In genomic region chr9:126113176-126113575, GRCh38 we compare ENCODE assay signal across 16 cellular contexts.
"Had no signal": no experiment of that assay in that cellular context is flagged by ENCODE, and none has a peak within 500 bp of the region (broad histone marks: within the 10 kb centered on the region; RNA-seq: fewer than 3 reads in every experiment).

No MANE protein-coding gene starts in this region.

- H3K4me1 Mint-ChIP-seq: nephron progenitor cell; stimulated activated memory B cell treated with anti-CD40 and anti-IgM and Interleukin-4, amounts not matched to agents 10 μg/mL and 1 μg/mL and 100 μg/mL, for 72 hours; stimulated activated naive CD8-positive, alpha-beta T cell treated with anti-CD3 and anti-CD28 coated beads, Interleukin-15, amount 100 ng/mL, for 72 hours had no signal

- H3K27me3 ChIP-seq: right atrium auricular region had no signal

- ATAC-seq: effector memory CD8-positive, alpha-beta T cell; foreskin keratinocyte; naive thymus-derived CD4-positive, alpha-beta T cell; stimulated activated memory B cell treated with anti-CD40 and anti-IgM and Interleukin-4, amounts not matched to agents 10 μg/mL and 1 μg/mL and 100 μg/mL, for 72 hours; stimulated activated naive CD8-positive, alpha-beta T cell treated with anti-CD3 and anti-CD28 coated beads, Interleukin-15, amount 100 ng/mL, for 72 hours had no signal

- H3K27ac Mint-ChIP-seq: effector memory CD8-positive, alpha-beta T cell; naive thymus-derived CD4-positive, alpha-beta T cell; nephron progenitor cell; stimulated activated memory B cell treated with anti-CD40 and anti-IgM and Interleukin-4, amounts not matched to agents 10 μg/mL and 1 μg/mL and 100 μg/mL, for 72 hours had no signal

- H3K9me3 ChIP-seq: neutrophil, right atrium auricular region, thoracic aorta, transverse colon had no signal

- H3K4me3 Mint-ChIP-seq: effector memory CD8-positive, alpha-beta T cell; naive thymus-derived CD4-positive, alpha-beta T cell; nephron progenitor cell; stimulated activated memory B cell treated with anti-CD40 and anti-IgM and Interleukin-4, amounts not matched to agents 10 μg/mL and 1 μg/mL and 100 μg/mL, for 72 hours; stimulated activated naive CD8-positive, alpha-beta T cell treated with anti-CD3 and anti-CD28 coated beads, Interleukin-15, amount 100 ng/mL, for 72 hours had no signal

- H3K36me3 ChIP-seq: neutrophil, right atrium auricular region, thoracic aorta, transverse colon had no signal

- H3K4me1 ChIP-seq: foreskin keratinocyte, right atrium auricular region, transverse colon had no signal

- DNase-seq: effector memory CD8-positive, alpha-beta T cell; foreskin keratinocyte; kidney glomerular epithelial cell; mammary epithelial cell; nephron progenitor cell; stimulated activated CD4-positive, alpha-beta T cell treated with anti-CD3 and anti-CD28 coated beads, Interleukin-4, amount 100 ng/mL, for 24 hours; substantia nigra; transverse colon had no signal

- H3K4me3 ChIP-seq: hepatocyte, right atrium auricular region, smooth muscle cell, thoracic aorta, transverse colon had no signal

- H3K27ac ChIP-seq: foreskin keratinocyte, hepatocyte, neutrophil, right atrium auricular region, thoracic aorta, transverse colon had no signal

- H3K36me3 Mint-ChIP-seq: naive thymus-derived CD4-positive, alpha-beta T cell; stimulated activated memory B cell treated with anti-CD40 and anti-IgM and Interleukin-4, amounts not matched to agents 10 μg/mL and 1 μg/mL and 100 μg/mL, for 72 hours had no signal

- H3K9me3 Mint-ChIP-seq: effector memory CD8-positive, alpha-beta T cell; naive thymus-derived CD4-positive, alpha-beta T cell; nephron progenitor cell; stimulated activated memory B cell treated with anti-CD40 and anti-IgM and Interleukin-4, amounts not matched to agents 10 μg/mL and 1 μg/mL and 100 μg/mL, for 72 hours; stimulated activated naive CD8-positive, alpha-beta T cell treated with anti-CD3 and anti-CD28 coated beads, Interleukin-15, amount 100 ng/mL, for 72 hours had no signal
